1 cellular context compared by ENCODE assay signal in the genomic region with DNA sequence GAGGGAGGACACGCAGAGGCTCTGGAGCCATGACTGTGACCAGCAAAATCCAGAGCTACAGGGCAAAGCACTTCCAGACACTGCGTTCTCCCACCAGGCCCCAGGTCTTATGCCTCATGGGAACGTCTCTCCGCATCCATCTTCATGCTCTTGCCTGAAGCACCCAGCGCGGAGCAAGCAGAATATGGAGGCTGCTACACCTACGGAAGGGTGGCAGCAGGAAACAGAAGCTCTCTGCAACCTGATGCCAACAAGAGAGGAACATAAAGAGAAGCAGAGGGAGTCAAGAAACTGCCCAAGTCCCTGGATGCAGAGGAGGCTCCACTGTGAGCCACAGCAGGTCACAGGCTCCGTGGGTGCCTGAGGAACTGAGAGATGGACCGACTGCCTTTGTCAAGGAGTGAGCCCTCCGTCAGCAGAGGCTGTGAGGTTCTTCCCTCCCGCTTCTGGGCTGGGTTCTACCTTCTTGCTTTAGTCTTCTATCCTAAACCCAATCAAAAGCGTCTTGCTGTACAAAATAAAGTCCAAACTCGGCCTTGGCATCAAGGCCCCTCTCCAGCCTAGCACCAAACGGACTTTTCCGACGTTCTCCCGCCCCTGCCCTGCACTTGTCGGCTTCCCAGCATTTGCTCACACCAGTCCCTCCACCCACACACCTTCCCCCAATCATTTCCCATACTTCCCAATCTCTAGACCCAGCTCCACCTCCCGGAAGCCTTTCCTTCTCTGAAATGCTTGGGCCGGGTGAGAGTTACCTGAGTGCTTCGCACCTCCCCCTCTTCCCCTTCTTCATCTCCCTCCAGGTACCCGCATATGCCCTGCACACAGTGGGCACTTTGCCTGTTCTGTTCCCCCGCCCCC.
A peak's percentile ranks its signal among the peaks of the same experiment; 100 is the strongest.
TF ChIP-seq lines count a peak whose summit lies in the region.

No MANE protein-coding gene starts in this region.

TF ChIP-seq in HEK293, 187 proteins besides CTCF, POLR2A, EP300 and RAD21 (continued from another document):
- TF ChIP-seq, protein P1, sequence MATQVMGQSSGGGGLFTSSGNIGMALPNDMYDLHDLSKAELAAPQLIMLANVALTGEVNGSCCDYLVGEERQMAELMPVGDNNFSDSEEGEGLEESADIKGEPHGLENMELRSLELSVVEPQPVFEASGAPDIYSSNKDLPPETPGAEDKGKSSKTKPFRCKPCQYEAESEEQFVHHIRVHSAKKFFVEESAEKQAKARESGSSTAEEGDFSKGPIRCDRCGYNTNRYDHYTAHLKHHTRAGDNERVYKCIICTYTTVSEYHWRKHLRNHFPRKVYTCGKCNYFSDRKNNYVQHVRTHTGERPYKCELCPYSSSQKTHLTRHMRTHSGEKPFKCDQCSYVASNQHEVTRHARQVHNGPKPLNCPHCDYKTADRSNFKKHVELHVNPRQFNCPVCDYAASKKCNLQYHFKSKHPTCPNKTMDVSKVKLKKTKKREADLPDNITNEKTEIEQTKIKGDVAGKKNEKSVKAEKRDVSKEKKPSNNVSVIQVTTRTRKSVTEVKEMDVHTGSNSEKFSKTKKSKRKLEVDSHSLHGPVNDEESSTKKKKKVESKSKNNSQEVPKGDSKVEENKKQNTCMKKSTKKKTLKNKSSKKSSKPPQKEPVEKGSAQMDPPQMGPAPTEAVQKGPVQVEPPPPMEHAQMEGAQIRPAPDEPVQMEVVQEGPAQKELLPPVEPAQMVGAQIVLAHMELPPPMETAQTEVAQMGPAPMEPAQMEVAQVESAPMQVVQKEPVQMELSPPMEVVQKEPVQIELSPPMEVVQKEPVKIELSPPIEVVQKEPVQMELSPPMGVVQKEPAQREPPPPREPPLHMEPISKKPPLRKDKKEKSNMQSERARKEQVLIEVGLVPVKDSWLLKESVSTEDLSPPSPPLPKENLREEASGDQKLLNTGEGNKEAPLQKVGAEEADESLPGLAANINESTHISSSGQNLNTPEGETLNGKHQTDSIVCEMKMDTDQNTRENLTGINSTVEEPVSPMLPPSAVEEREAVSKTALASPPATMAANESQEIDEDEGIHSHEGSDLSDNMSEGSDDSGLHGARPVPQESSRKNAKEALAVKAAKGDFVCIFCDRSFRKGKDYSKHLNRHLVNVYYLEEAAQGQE (tag by site-specific recombination; IDR thresholded peaks at IDR 0.05): no peak; the same call in 1 of the 2 replicates
- TF ChIP-seq EGR2 (tag by site-specific recombination; IDR thresholded peaks at IDR 0.05; ENCODE audit: low read depth): peak; percentile 89
